In genomic region chr5:8842906-8843590, GRCh38 we compare ENCODE assay signal across 8 cellular contexts.
DNase-seq lines count a peak whose midpoint lies in the region; ATAC-seq and TF ChIP-seq lines count a peak whose summit lies in the region.

No MANE protein-coding gene starts in this region.

- TF ChIP-seq CTCF in AG09309 (IDR thresholded peaks at IDR 0.05; ENCODE audit: control insufficient read depth, insufficient read depth, low read depth, low read length, missing control alignments) (peak; percentile 73), brain (conservative IDR thresholded peaks at IDR 0.05) (peak; percentile 26 to 35), CD14-positive monocyte (IDR thresholded peaks at IDR 0.05) (no peak)

- no peak for ATAC-seq in GM18870 (IDR thresholded peaks at IDR 0.05; ENCODE audit: unreplicated experiment)

- CTCF ChIA-PET in activated naive CD4-positive, alpha-beta T cell treated with anti-CD3 and anti-CD28 coated beads for 36 hours (lab: Charles Lee) = no interaction called here

- peak overlapping the region in 3 of 5 experiments; percentile 83 to 92 (median 88) for H3K27ac Mint-ChIP-seq in brain
- no peak overlapping the region for H3K27ac Mint-ChIP-seq in activated naive CD4-positive, alpha-beta T cell treated with anti-CD3 and anti-CD28 coated beads for 36 hours
- H3K27ac Mint-ChIP-seq in CD14-positive monocyte = no peak overlapping the region

- H3K4me3 Mint-ChIP-seq in brain = peak overlapping the region in 2 of 5 experiments; percentile 1 to 33
- H3K4me3 Mint-ChIP-seq in activated naive CD4-positive, alpha-beta T cell treated with anti-CD3 and anti-CD28 coated beads for 36 hours = no peak overlapping the region
- H3K4me3 Mint-ChIP-seq in CD14-positive monocyte = no peak overlapping the region

- H3K27me3 Mint-ChIP-seq in brain (no peaks in the 10 kb centered on the region), CD14-positive monocyte (ENCODE audit: low read depth in 3 of 3) (peaks cover 0 to 2% (median 0%) of the 10 kb centered on the region in 3 donors)
- no peaks in the 10 kb centered on the region for H3K27me3 Mint-ChIP-seq in activated naive CD4-positive, alpha-beta T cell treated with anti-CD3 and anti-CD28 coated beads for 36 hours (ENCODE audit: low read depth)

- H3K4me1 Mint-ChIP-seq in brain (peaks cover 25% of the 10 kb centered on the region), CD14-positive monocyte (no peaks in the 10 kb centered on the region)
- H3K4me1 Mint-ChIP-seq in activated naive CD4-positive, alpha-beta T cell treated with anti-CD3 and anti-CD28 coated beads for 36 hours (ENCODE audit: low read depth) = no peaks in the 10 kb centered on the region

- intact Hi-C loops in activated naive CD4-positive, alpha-beta T cell treated with anti-CD3 and anti-CD28 coated beads for 36 hours (cut with micrococcal nuclease) = no loop called here
- intact Hi-C loops in CD14-positive monocyte (cut with micrococcal nuclease) = no loop called here

- peak overlapping the region; percentile 71 for H3K27ac ChIP-seq in layer of hippocampus (ENCODE audit: low read depth, low read length)

- H3K4me3 ChIP-seq in AG09309 (ENCODE audit: control insufficient read depth, low read depth, low read length) = no peak overlapping the region

- H3K36me3 Mint-ChIP-seq in brain (peaks cover 3% of the 10 kb centered on the region), CD14-positive monocyte (no peaks in the 10 kb centered on the region)
- H3K36me3 Mint-ChIP-seq in activated naive CD4-positive, alpha-beta T cell treated with anti-CD3 and anti-CD28 coated beads for 36 hours (ENCODE audit: low read depth) = no peaks in the 10 kb centered on the region

- H3K27me3 ChIP-seq in layer of hippocampus (ENCODE audit: control insufficient read depth, insufficient read depth, low read length) = no peaks in the 10 kb centered on the region

- no peak for DNase-seq in AG09309 (ENCODE audit: low read depth)
- peak; percentile 72 to 74 for DNase-seq in NCI-H187 (lab: John Stamatoyannopoulos, UW)
- DNase-seq in activated naive CD4-positive, alpha-beta T cell treated with anti-CD3 and anti-CD28 coated beads for 36 hours = no peak
- no peak for DNase-seq in CD14-positive monocyte (ENCODE audit: low spot score)
- DNase-seq in UCSD-AML1 (lab: John Stamatoyannopoulos, UW; ENCODE audit: unreplicated experiment) = no peak

- peaks cover 7 to 15% (median 9%) of the 10 kb centered on the region in 5 experiments for H3K9me3 Mint-ChIP-seq in brain
- H3K9me3 Mint-ChIP-seq in activated naive CD4-positive, alpha-beta T cell treated with anti-CD3 and anti-CD28 coated beads for 36 hours = peaks cover 3% of the 10 kb centered on the region
- H3K9me3 Mint-ChIP-seq in CD14-positive monocyte = peaks cover 5 to 29% (median 14%) of the 10 kb centered on the region in 7 donors

Comparison
In these comparisons a context has a peak if more than half of its experiments do, and no peak if none do; other contexts are left out.
1. DNase-seq: peak in NCI-H187 (2 of 2); none in AG09309 (single experiment), activated naive CD4-positive, alpha-beta T cell treated with anti-CD3 and anti-CD28 coated beads for 36 hours (single experiment), CD14-positive monocyte (single experiment) and UCSD-AML1 (single experiment).
2. H3K27ac Mint-ChIP-seq: peak in brain (3 of 5); none in activated naive CD4-positive, alpha-beta T cell treated with anti-CD3 and anti-CD28 coated beads for 36 hours (single experiment) and CD14-positive monocyte (0 of 7).